In genomic region chr1:30665621-30666020, GRCh38 we compare ENCODE assay signal across 20 cellular contexts. TPM values are rescaled to one million over a fixed set of nuclear protein-coding genes. Genes with fewer than 3 reads are reported as not detected.
"Had no signal": no experiment of that assay in that cellular context is flagged by ENCODE, and none has a peak within 500 bp of the region (broad histone marks: within the 10 kb centered on the region; RNA-seq: fewer than 3 reads in every experiment).

No MANE protein-coding gene starts in this region.

- H3K27ac ChIP-seq: foreskin keratinocyte, hepatocyte, neutrophil, sigmoid colon, uterus had no signal

- H3K27me3 ChIP-seq: foreskin keratinocyte, hepatocyte, neutrophil, sigmoid colon, uterus had no signal

- H3K4me3 Mint-ChIP-seq: natural killer cell treated with Interleukin-12 subunit alpha and Interleukin-12 subunit beta and Interleukin-15 and Interleukin-18, amount 100 ng/mL, for 72 hours; type B pancreatic cell had no signal

- H3K9me3 Mint-ChIP-seq: natural killer cell treated with Interleukin-12 subunit alpha and Interleukin-12 subunit beta and Interleukin-15 and Interleukin-18, amount 100 ng/mL, for 72 hours; type B pancreatic cell had no signal

- H3K36me3 ChIP-seq: neutrophil, sigmoid colon, uterus had no signal

- H3K79me2 ChIP-seq: hepatocyte had no signal

- H3K4me2 ChIP-seq: hepatocyte had no signal

- H3K36me3 Mint-ChIP-seq: natural killer cell treated with Interleukin-12 subunit alpha and Interleukin-12 subunit beta and Interleukin-15 and Interleukin-18, amount 100 ng/mL, for 72 hours; type B pancreatic cell had no signal

- DNase-seq: dermis blood vessel endothelial cell; erythroblast; foreskin keratinocyte; left ventricle myocardium superior; mesenchymal stem cell; midbrain; sigmoid colon; stimulated activated CD4-positive, alpha-beta T cell treated with anti-CD3 and anti-CD28 coated beads, Interleukin-2, amount 100 ng/mL, for 24 hours; stimulated activated naive CD4-positive, alpha-beta T cell treated with Interleukin-2 at 50 U/mL for 16 hours; uterus had no signal

- H3K27ac Mint-ChIP-seq: natural killer cell treated with Interleukin-12 subunit alpha and Interleukin-12 subunit beta and Interleukin-15 and Interleukin-18, amount 100 ng/mL, for 72 hours; type B pancreatic cell had no signal

- FAIRE-seq: colon, endothelial cell of umbilical vein had no signal

- H3K4me1 ChIP-seq: uterus had no signal

- H3K4me3 ChIP-seq: hepatocyte, lung, sigmoid colon, skin epidermis, uterus had no signal

- H2AFZ ChIP-seq: hepatocyte had no signal

- H3K9me3 ChIP-seq: neutrophil, sigmoid colon, uterus had no signal

- ATAC-seq: foreskin keratinocyte, left colon, left ventricle myocardium superior had no signal

RNA-seq across cellular contexts. Expression of gene MATN1, which starts 57.8 kb away (rescaled TPM):
- total RNA-seq: left colon, left ventricle myocardium superior, pulmonary artery endothelial cell had no signal
